ENCODE assay signal across 1 cellular context in the genomic region with DNA sequence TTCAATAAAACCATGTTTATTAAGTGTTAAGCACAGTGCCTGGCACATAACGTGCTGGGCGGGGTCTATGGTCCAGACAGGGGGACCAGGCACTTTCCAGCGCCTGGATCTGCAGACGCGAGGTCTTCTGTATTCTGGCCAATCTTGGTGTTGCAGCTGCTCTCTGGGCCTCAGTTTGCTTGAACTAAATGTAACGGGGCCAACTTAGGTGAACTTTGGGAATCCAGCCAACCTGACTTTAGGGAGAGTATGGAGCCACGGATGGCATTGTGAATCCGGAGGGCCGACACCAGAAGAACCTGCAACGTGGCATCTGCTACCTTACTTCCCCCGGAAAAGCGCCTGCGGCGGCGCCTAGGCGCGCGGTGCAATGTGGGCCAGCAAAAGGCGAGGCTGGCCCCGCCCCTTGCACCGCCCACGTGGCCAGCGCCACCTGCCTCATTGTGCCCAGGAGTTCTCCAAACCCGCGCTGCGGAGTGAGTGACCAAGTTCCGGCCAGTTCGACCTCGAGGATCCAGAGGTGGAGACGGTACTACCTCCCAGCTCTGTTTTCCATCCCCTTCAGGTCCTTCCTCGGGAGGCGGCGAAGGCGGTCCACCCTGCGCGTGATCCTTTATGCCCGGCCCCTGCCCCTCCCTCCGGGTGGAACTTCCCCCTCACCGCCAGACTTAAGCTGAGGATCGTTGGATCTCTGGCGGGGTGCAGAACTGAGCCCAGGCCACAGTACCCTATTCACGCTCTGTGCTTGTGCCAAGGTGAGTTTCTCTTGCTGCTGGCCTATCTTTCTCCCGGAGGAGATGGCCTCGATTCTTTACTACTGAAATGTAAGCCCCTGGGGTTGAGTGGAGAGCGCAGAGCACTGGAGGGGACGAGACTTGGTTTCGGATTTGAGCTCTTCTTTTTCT.
TF ChIP-seq lines count a peak whose summit lies in the region.

A gene (plus strand): TSS at position 426 of the 905 bp plus-strand sequence. CDS start 10,969 bp downstream, outside the sequence.

TF ChIP-seq in HepG2, 621 proteins besides CTCF, POLR2A, EP300 and RAD21 (continued from another document and continues in another):
- TF ChIP-seq, protein P1, sequence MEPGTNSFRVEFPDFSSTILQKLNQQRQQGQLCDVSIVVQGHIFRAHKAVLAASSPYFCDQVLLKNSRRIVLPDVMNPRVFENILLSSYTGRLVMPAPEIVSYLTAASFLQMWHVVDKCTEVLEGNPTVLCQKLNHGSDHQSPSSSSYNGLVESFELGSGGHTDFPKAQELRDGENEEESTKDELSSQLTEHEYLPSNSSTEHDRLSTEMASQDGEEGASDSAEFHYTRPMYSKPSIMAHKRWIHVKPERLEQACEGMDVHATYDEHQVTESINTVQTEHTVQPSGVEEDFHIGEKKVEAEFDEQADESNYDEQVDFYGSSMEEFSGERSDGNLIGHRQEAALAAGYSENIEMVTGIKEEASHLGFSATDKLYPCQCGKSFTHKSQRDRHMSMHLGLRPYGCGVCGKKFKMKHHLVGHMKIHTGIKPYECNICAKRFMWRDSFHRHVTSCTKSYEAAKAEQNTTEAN (CRISPR knock-in tag; conservative IDR thresholded peaks at IDR 0.05) = peak; percentile 94
- TF ChIP-seq SMARCC2 (IDR thresholded peaks at IDR 0.05) (no peak), RFX1 (IDR thresholded peaks at IDR 0.05) (no peak), ZNF841 (CRISPR knock-in tag; IDR thresholded peaks at IDR 0.05; ENCODE audit: borderline replicate concordance) (no peak), NFYC (CRISPR knock-in tag; IDR thresholded peaks at IDR 0.05) (no peak; the same call in 1 of the 2 replicates), ONECUT2 (CRISPR knock-in tag; IDR thresholded peaks at IDR 0.05) (peak; percentile 41; the same call in 1 of the 2 replicates), PPARG (CRISPR knock-in tag; conservative IDR thresholded peaks at IDR 0.05) (no peak; the same call in 1 of the 2 replicates), DMAP1 (CRISPR knock-in tag; IDR thresholded peaks at IDR 0.05) (peak; percentile 98), GATAD1 (CRISPR knock-in tag; IDR thresholded peaks at IDR 0.05) (peak; percentile 78), SSRP1 (CRISPR knock-in tag; IDR thresholded peaks at IDR 0.05) (no peak), ATM (IDR thresholded peaks at IDR 0.05; ENCODE audit: borderline replicate concordance) (no peak), ZNF337 (CRISPR knock-in tag; IDR thresholded peaks at IDR 0.05; ENCODE audit: borderline replicate concordance, low read depth) (peak; percentile 90; the same call in 1 of the 2 replicates), YY1 (IDR thresholded peaks at IDR 0.05; ENCODE audit: insufficient read depth, insufficient replicate concordance, low read depth, low read length) (peak; percentile 77), MAFF (IDR thresholded peaks at IDR 0.05; ENCODE audit: low read depth, low read length) (no peak), NR3C1 (CRISPR knock-in tag; IDR thresholded peaks at IDR 0.05) (no peak), SRSF1 (optimal IDR thresholded peaks at IDR 0.05; ENCODE audit: low read depth, low read length) (peak; percentile 56), ZNF7 (CRISPR knock-in tag; IDR thresholded peaks at IDR 0.05) (no peak), SNAPC2 (CRISPR knock-in tag; IDR thresholded peaks at IDR 0.05) (peak; percentile 92), ZNF782 (CRISPR knock-in tag; IDR thresholded peaks at IDR 0.05; ENCODE audit: borderline replicate concordance) (peak; percentile 79; the same call in 1 of the 2 replicates), SOX13 (IDR thresholded peaks at IDR 0.05) (peak; percentile 10; the same call in 1 of the 2 replicates), SOX13 (CRISPR knock-in tag; conservative IDR thresholded peaks at IDR 0.05 in 1 of 2, IDR thresholded peaks at IDR 0.05 in 1 of 2) (no peak), CCAR2 (optimal IDR thresholded peaks at IDR 0.05; ENCODE audit: low read depth, low read length) (no peak), SRF (IDR thresholded peaks at IDR 0.05; ENCODE audit: low read depth, low read length) (no peak), ZNF24 (IDR thresholded peaks at IDR 0.05) (no peak), JUND (CRISPR knock-in tag; IDR thresholded peaks at IDR 0.05) (no peak), MEIS1 (CRISPR knock-in tag; IDR thresholded peaks at IDR 0.05; ENCODE audit: borderline replicate concordance) (peak; percentile 32; the same call in 1 of the 2 replicates), U2AF2 (IDR thresholded peaks at IDR 0.05; ENCODE audit: low read depth, low read length) (no peak), DNMT3B (CRISPR knock-in tag; conservative IDR thresholded peaks at IDR 0.05) (no peak), EHMT2 (IDR thresholded peaks at IDR 0.05; ENCODE audit: borderline replicate concordance, low read depth, low read length) (no peak), CAMTA2 (CRISPR knock-in tag; IDR thresholded peaks at IDR 0.05; ENCODE audit: borderline replicate concordance) (0 out of 2 replicates have a peak, but pooled peaks have one; percentile 66), ZNF605 (CRISPR knock-in tag; IDR thresholded peaks at IDR 0.05) (peak; percentile 90), SMYD3 (CRISPR knock-in tag; IDR thresholded peaks at IDR 0.05) (peak; percentile 92), SIN3B (IDR thresholded peaks at IDR 0.05; ENCODE audit: low read length) (0 out of 2 replicates have a peak, but pooled peaks have one; percentile 33), KLF15 (CRISPR knock-in tag; IDR thresholded peaks at IDR 0.05; ENCODE audit: borderline replicate concordance) (peak; percentile 78; the same call in 1 of the 2 replicates), ZNF317 (CRISPR knock-in tag; IDR thresholded peaks at IDR 0.05) (no peak; the same call in 1 of the 2 replicates)
- TF ChIP-seq, protein P2, sequence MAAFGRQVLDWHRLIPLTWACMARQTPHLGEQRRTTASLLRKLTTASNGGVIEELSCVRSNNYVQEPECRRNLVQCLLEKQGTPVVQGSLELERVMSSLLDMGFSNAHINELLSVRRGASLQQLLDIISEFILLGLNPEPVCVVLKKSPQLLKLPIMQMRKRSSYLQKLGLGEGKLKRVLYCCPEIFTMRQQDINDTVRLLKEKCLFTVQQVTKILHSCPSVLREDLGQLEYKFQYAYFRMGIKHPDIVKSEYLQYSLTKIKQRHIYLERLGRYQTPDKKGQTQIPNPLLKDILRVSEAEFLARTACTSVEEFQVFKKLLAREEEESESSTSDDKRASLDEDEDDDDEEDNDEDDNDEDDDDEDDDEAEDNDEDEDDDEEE (CRISPR knock-in tag; IDR thresholded peaks at IDR 0.05) = peak; percentile 43; the same call in 1 of the 2 replicates
- TF ChIP-seq, protein P3, sequence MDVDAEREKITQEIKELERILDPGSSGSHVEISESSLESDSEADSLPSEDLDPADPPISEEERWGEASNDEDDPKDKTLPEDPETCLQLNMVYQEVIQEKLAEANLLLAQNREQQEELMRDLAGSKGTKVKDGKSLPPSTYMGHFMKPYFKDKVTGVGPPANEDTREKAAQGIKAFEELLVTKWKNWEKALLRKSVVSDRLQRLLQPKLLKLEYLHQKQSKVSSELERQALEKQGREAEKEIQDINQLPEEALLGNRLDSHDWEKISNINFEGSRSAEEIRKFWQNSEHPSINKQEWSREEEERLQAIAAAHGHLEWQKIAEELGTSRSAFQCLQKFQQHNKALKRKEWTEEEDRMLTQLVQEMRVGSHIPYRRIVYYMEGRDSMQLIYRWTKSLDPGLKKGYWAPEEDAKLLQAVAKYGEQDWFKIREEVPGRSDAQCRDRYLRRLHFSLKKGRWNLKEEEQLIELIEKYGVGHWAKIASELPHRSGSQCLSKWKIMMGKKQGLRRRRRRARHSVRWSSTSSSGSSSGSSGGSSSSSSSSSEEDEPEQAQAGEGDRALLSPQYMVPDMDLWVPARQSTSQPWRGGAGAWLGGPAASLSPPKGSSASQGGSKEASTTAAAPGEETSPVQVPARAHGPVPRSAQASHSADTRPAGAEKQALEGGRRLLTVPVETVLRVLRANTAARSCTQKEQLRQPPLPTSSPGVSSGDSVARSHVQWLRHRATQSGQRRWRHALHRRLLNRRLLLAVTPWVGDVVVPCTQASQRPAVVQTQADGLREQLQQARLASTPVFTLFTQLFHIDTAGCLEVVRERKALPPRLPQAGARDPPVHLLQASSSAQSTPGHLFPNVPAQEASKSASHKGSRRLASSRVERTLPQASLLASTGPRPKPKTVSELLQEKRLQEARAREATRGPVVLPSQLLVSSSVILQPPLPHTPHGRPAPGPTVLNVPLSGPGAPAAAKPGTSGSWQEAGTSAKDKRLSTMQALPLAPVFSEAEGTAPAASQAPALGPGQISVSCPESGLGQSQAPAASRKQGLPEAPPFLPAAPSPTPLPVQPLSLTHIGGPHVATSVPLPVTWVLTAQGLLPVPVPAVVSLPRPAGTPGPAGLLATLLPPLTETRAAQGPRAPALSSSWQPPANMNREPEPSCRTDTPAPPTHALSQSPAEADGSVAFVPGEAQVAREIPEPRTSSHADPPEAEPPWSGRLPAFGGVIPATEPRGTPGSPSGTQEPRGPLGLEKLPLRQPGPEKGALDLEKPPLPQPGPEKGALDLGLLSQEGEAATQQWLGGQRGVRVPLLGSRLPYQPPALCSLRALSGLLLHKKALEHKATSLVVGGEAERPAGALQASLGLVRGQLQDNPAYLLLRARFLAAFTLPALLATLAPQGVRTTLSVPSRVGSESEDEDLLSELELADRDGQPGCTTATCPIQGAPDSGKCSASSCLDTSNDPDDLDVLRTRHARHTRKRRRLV (CRISPR knock-in tag; IDR thresholded peaks at IDR 0.05) = peak; percentile 19; the same call in 1 of the 2 replicates
- TF ChIP-seq, protein P4, sequence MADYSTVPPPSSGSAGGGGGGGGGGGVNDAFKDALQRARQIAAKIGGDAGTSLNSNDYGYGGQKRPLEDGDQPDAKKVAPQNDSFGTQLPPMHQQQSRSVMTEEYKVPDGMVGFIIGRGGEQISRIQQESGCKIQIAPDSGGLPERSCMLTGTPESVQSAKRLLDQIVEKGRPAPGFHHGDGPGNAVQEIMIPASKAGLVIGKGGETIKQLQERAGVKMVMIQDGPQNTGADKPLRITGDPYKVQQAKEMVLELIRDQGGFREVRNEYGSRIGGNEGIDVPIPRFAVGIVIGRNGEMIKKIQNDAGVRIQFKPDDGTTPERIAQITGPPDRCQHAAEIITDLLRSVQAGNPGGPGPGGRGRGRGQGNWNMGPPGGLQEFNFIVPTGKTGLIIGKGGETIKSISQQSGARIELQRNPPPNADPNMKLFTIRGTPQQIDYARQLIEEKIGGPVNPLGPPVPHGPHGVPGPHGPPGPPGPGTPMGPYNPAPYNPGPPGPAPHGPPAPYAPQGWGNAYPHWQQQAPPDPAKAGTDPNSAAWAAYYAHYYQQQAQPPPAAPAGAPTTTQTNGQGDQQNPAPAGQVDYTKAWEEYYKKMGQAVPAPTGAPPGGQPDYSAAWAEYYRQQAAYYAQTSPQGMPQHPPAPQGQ (CRISPR knock-in tag; IDR thresholded peaks at IDR 0.05; ENCODE audit: borderline replicate concordance) = no peak
- TF ChIP-seq, protein P5, sequence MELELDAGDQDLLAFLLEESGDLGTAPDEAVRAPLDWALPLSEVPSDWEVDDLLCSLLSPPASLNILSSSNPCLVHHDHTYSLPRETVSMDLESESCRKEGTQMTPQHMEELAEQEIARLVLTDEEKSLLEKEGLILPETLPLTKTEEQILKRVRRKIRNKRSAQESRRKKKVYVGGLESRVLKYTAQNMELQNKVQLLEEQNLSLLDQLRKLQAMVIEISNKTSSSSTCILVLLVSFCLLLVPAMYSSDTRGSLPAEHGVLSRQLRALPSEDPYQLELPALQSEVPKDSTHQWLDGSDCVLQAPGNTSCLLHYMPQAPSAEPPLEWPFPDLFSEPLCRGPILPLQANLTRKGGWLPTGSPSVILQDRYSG (CRISPR knock-in tag; IDR thresholded peaks at IDR 0.05) = no peak; the same call in none of the 2 replicates
- TF ChIP-seq, protein P6, sequence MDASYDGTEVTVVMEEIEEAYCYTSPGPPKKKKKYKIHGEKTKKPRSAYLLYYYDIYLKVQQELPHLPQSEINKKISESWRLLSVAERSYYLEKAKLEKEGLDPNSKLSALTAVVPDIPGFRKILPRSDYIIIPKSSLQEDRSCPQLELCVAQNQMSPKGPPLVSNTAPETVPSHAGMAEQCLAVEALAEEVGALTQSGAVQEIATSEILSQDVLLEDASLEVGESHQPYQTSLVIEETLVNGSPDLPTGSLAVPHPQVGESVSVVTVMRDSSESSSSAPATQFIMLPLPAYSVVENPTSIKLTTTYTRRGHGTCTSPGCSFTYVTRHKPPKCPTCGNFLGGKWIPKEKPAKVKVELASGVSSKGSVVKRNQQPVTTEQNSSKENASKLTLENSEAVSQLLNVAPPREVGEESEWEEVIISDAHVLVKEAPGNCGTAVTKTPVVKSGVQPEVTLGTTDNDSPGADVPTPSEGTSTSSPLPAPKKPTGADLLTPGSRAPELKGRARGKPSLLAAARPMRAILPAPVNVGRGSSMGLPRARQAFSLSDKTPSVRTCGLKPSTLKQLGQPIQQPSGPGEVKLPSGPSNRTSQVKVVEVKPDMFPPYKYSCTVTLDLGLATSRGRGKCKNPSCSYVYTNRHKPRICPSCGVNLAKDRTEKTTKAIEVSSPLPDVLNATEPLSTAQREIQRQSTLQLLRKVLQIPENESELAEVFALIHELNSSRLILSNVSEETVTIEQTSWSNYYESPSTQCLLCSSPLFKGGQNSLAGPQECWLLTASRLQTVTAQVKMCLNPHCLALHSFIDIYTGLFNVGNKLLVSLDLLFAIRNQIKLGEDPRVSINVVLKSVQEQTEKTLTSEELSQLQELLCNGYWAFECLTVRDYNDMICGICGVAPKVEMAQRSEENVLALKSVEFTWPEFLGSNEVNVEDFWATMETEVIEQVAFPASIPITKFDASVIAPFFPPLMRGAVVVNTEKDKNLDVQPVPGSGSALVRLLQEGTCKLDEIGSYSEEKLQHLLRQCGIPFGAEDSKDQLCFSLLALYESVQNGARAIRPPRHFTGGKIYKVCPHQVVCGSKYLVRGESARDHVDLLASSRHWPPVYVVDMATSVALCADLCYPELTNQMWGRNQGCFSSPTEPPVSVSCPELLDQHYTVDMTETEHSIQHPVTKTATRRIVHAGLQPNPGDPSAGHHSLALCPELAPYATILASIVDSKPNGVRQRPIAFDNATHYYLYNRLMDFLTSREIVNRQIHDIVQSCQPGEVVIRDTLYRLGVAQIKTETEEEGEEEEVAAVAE (CRISPR knock-in tag; IDR thresholded peaks at IDR 0.05; ENCODE audit: borderline replicate concordance) = peak; percentile 88; the same call in 1 of the 2 replicates
- TF ChIP-seq, protein P7, sequence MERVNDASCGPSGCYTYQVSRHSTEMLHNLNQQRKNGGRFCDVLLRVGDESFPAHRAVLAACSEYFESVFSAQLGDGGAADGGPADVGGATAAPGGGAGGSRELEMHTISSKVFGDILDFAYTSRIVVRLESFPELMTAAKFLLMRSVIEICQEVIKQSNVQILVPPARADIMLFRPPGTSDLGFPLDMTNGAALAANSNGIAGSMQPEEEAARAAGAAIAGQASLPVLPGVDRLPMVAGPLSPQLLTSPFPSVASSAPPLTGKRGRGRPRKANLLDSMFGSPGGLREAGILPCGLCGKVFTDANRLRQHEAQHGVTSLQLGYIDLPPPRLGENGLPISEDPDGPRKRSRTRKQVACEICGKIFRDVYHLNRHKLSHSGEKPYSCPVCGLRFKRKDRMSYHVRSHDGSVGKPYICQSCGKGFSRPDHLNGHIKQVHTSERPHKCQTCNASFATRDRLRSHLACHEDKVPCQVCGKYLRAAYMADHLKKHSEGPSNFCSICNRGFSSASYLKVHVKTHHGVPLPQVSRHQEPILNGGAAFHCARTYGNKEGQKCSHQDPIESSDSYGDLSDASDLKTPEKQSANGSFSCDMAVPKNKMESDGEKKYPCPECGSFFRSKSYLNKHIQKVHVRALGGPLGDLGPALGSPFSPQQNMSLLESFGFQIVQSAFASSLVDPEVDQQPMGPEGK (CRISPR knock-in tag; IDR thresholded peaks at IDR 0.05) = peak; percentile 64
- TF ChIP-seq, protein P8, sequence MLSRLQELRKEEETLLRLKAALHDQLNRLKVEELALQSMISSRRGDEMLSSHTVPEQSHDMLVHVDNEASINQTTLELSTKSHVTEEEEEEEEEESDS (CRISPR knock-in tag; IDR thresholded peaks at IDR 0.05; ENCODE audit: borderline replicate concordance) = peak; percentile 81; the same call in 1 of the 2 replicates
